In the genomic region with DNA sequence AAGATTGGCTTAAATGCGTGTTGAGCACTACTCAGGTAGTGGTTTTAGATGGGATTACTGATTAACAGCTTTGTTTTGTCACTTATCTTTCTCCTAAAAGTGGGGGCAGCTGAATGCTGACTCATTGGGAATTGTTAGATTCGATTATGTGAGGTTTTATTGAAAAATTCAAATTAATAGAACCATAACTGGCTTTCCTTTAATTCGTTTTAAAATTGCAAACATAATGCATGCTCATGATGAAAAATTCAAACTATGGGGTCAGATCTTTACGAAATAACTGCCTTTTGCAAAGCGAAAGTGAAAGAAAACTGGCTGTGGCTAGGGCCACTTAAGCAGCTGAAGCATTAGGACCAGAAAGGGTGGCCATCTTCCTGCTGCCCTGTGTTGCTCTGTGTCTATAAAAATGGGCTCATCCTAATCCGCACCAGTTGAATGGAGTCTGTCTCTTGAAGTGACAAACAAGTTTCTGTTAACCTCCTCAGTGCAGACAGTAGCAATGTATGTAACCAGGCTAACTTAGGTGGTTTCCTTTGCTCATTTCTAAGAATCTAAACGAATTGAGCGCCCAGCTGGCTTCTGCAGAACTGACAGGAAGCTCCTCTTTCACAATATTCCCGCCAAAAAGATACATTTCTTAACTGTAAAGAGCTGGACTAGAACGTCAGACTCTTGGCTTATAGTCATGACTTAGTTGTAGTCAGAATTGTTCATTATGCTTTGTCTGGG, we compare ENCODE assay signal across 7 cellular contexts. TPM values are rescaled to one million over a fixed set of nuclear protein-coding genes. Genes with fewer than 3 reads are reported as not detected.
A peak's percentile ranks its signal among the peaks of the same experiment; 100 is the strongest.
DNase-seq lines count a peak whose midpoint lies in the region; ATAC-seq and TF ChIP-seq lines count a peak whose summit lies in the region.

No MANE protein-coding gene starts in this region.

- TF ChIP-seq POLR2A in vagina (IDR thresholded peaks at IDR 0.05) = no peak

- peaks cover 0 to 57% of the 10 kb centered on the region in 2 donors for H3K36me3 ChIP-seq in vagina

- H3K27ac ChIP-seq in vagina = peak overlapping the region; percentile 46

- TF ChIP-seq CTCF in MCF 10A (IDR thresholded peaks at IDR 0.05; ENCODE audit: unreplicated experiment) (no peak), vagina (IDR thresholded peaks at IDR 0.05) (no peak)

- peaks cover 8% of the 10 kb centered on the region for H3K4me1 Mint-ChIP-seq in MCF 10A (ENCODE audit: insufficient read depth, unreplicated experiment)

- H3K4me1 ChIP-seq in vagina = no peaks in the 10 kb centered on the region

- H3K4me3 Mint-ChIP-seq in MCF 10A (ENCODE audit: unreplicated experiment) = no peak overlapping the region

- CTCF ChIA-PET in MCF 10A (lab: Yijun Ruan, JAX) = interaction anchor here (0.6 kb wide), 1 partner anchor 370 kb away, joined by 3 read pairs; no protein-coding TSS in a partner anchor

- H3K9me3 ChIP-seq in vagina = no peaks in the 10 kb centered on the region

- peak; percentile 93 for DNase-seq in SIG-M5 treated with dmso at 0.1 percent for 504 hours (lab: John Stamatoyannopoulos, UW; ENCODE audit: unreplicated experiment)
- DNase-seq in MCF 10A (ENCODE audit: unreplicated experiment) = peak; percentile 22
- DNase-seq in midbrain (lab: John Stamatoyannopoulos, UW) = peak; percentile 51
- DNase-seq in vagina (ENCODE audit: extremely low spot score in 2 of 2) = no peak
- DNase-seq in T1000 (lab: John Stamatoyannopoulos, UW) = no peak

- BruUV-seq in MCF 10A (replicated peaks; lab: Mats Ljungman, UMichigan) = no TSS peak

- H3K27ac Mint-ChIP-seq in MCF 10A (ENCODE audit: low read depth, unreplicated experiment) = peak overlapping the region; percentile 16

- intact Hi-C loops in MCF 10A (cut with micrococcal nuclease) = no loop called here
- intact Hi-C loops in vagina (cut with DNase I) = no loop called here

- ATAC-seq in GM18508 (IDR thresholded peaks at IDR 0.05; ENCODE audit: insufficient read depth, unreplicated experiment) (peak; percentile 41), HG02973 (IDR thresholded peaks at IDR 0.05; ENCODE audit: unreplicated experiment) (peak; percentile 58)

- POLR2A ChIA-PET in MCF 10A (lab: Yijun Ruan, JAX) = interaction anchor here (1.0 to 1.5 kb wide), 5 partner anchors 10 to 52 kb away, joined by 3 to 8 read pairs (median 5); no protein-coding TSS in a partner anchor

- H3K4me3 ChIP-seq in vagina = peak overlapping the region; percentile 18 to 29

- H3K36me3 Mint-ChIP-seq in MCF 10A (ENCODE audit: insufficient read depth, unreplicated experiment) = peaks cover 96% of the 10 kb centered on the region

- H3K27me3 Mint-ChIP-seq in MCF 10A (ENCODE audit: insufficient read depth, unreplicated experiment) = no peaks in the 10 kb centered on the region

- H3K27me3 ChIP-seq in vagina = no peaks in the 10 kb centered on the region

- H3K9me3 Mint-ChIP-seq in MCF 10A (ENCODE audit: unreplicated experiment) = no peaks in the 10 kb centered on the region

RNA-seq across cellular contexts. Expression of gene DENND10, which starts 27.8 kb away (rescaled TPM):
- total RNA-seq in MCF 10A (2022) (27.2 and 35.3 TPM in 2 replicates), vagina (42.2 TPM)

RNA-seq across cellular contexts. Expression of gene SFXN4, which starts 33.8 kb away (rescaled TPM):
- total RNA-seq in MCF 10A (2022) = 33.2 and 44.7 TPM in 2 replicates
- 12.3 TPM for total RNA-seq in vagina

RNA-seq across cellular contexts. Expression of gene PRDX3, which starts 46.9 kb away (rescaled TPM):
- 85.6 and 94.4 TPM in 2 replicates for total RNA-seq in MCF 10A (2022)
- 83.2 TPM for total RNA-seq in vagina

RNA-seq across cellular contexts. Expression of gene EIF3A, which starts 51.1 kb away (rescaled TPM):
- total RNA-seq in MCF 10A (2022) (190 and 226 TPM in 2 replicates), vagina (100 TPM)

Comparison
In these comparisons a context has a peak if more than half of its experiments do, and no peak if none do; other contexts are left out.
1. DNase-seq: peak in SIG-M5 treated with dmso at 0.1 percent for 504 hours (single experiment), MCF 10A (single experiment) and midbrain (single experiment); none in vagina (0 of 2) and T1000 (single experiment).